ENCODE assay signal across 21 cellular contexts in genomic region chr11:21295508-21295907, GRCh38.
"Had no signal": no experiment of that assay in that cellular context is flagged by ENCODE, and none has a peak within 500 bp of the region (broad histone marks: within the 10 kb centered on the region; RNA-seq: fewer than 3 reads in every experiment).

No MANE protein-coding gene starts in this region.

- DNase-seq: activated B cell treated with CpG ODN at 0.5 μM for 24 hours; activated CD4-positive, alpha-beta T cell treated with anti-CD3 and anti-CD28 coated beads for 1 hour; activated CD4-positive, alpha-beta T cell treated with anti-CD3 and anti-CD28 coated beads, Interleukin-2, amount 10 ng/mL, durations not matched to agents 24 days and 14 days; activated CD4-positive, alpha-beta T cell treated with anti-CD3 and anti-CD28 coated beads, Interleukin-2, amount 50 U/mL, for 48 hours; activated effector memory CD4-positive, alpha-beta T cell treated with anti-CD3 and anti-CD28 coated beads, Interleukin-2, amount 50 U/mL, for 16 hours; activated naive CD4-positive, alpha-beta T cell treated with anti-CD3 and anti-CD28 coated beads for 36 hours; activated T-cell treated with anti-CD3 and anti-CD28 coated beads, Interleukin-2, amount 50 U/mL, for 4 hours; amygdala; NCI-H1105; NCI-H1436; NCI-H1694 treated with DMSO at 0.1 percent for 48 hours; NCI-H2029 treated with DMSO at 0.1 percent for 48 hours; NCI-H345; NCI-H510A; NCI-H526 treated with DMSO at 0.1 percent for 48 hours; NCI-H82; SIG-M5; T-helper 17 cell; T-helper 9 cell had no signal

- H3K4me3 ChIP-seq: cardiac muscle cell had no signal

- H3K36me3 ChIP-seq: cardiac muscle cell had no signal

- H3K27ac ChIP-seq: cardiac muscle cell, KMS-11 had no signal

- ATAC-seq: activated T-cell treated with anti-CD3 and anti-CD28 coated beads, Interleukin-2, amount 50 U/mL, for 4 hours; T-helper 17 cell had no signal
